2 cellular contexts compared by ENCODE assay signal in the genomic region with DNA sequence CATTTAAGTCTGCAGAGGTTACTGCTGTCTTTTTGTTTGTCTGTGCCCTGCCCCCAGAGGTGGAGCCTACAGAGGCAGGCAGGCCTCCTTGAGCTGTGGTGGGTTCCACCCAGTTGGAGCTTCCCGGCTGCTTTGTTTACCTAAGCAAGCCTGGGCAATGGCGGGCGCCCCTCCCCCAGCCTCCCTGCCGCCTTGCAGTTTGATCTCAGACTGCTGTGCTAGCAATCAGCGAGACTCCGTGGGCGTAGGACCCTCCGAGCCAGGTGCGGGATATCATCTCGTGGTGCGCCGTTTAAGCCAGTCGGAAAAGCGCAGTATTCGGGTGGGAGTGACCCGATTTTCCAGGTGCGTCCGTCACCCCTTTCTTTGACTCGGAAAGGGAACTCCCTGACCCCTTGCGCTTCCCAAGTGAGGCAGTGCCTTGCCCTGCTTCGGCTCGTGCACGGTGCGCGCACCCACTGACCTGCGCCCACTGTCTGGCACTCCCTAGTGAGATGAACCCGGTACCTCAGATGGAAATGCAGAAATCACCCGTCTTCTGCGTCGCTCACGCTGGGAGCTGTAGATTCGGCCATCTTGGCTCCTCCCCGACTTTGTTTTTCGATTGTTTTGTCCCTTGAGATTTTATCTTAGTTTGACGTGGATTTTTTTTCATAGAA.
TF ChIP-seq lines count a peak whose summit lies in the region.

No MANE protein-coding gene starts in this region.

TF ChIP-seq in HEK293, 187 proteins besides CTCF, POLR2A, EP300 and RAD21 (continued from another document and continues in another):
- 0 out of 2 replicates have a peak, but pooled peaks have one; percentile 38 for TF ChIP-seq ZSCAN23 (tag by site-specific recombination; IDR thresholded peaks at IDR 0.05)
- TF ChIP-seq, protein P1, sequence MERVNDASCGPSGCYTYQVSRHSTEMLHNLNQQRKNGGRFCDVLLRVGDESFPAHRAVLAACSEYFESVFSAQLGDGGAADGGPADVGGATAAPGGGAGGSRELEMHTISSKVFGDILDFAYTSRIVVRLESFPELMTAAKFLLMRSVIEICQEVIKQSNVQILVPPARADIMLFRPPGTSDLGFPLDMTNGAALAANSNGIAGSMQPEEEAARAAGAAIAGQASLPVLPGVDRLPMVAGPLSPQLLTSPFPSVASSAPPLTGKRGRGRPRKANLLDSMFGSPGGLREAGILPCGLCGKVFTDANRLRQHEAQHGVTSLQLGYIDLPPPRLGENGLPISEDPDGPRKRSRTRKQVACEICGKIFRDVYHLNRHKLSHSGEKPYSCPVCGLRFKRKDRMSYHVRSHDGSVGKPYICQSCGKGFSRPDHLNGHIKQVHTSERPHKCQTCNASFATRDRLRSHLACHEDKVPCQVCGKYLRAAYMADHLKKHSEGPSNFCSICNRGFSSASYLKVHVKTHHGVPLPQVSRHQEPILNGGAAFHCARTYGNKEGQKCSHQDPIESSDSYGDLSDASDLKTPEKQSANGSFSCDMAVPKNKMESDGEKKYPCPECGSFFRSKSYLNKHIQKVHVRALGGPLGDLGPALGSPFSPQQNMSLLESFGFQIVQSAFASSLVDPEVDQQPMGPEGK (tag by site-specific recombination; IDR thresholded peaks at IDR 0.05): peak; percentile 45; the same call in 1 of the 2 replicates
- TF ChIP-seq, protein P2, sequence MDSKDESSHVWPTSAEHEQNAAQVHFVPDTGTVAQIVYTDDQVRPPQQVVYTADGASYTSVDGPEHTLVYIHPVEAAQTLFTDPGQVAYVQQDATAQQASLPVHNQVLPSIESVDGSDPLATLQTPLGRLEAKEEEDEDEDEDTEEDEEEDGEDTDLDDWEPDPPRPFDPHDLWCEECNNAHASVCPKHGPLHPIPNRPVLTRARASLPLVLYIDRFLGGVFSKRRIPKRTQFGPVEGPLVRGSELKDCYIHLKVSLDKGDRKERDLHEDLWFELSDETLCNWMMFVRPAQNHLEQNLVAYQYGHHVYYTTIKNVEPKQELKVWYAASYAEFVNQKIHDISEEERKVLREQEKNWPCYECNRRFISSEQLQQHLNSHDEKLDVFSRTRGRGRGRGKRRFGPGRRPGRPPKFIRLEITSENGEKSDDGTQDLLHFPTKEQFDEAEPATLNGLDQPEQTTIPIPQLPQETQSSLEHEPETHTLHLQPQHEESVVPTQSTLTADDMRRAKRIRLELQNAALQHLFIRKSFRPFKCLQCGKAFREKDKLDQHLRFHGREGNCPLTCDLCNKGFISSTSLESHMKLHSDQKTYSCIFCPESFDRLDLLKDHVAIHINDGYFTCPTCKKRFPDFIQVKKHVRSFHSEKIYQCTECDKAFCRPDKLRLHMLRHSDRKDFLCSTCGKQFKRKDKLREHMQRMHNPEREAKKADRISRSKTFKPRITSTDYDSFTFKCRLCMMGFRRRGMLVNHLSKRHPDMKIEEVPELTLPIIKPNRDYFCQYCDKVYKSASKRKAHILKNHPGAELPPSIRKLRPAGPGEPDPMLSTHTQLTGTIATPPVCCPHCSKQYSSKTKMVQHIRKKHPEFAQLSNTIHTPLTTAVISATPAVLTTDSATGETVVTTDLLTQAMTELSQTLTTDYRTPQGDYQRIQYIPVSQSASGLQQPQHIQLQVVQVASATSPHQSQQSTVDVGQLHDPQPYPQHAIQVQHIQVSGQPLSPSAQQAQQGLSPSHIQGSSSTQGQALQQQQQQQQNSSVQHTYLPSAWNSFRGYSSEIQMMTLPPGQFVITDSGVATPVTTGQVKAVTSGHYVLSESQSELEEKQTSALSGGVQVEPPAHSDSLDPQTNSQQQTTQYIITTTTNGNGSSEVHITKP (tag by site-specific recombination; IDR thresholded peaks at IDR 0.05): peak; percentile 68
- TF ChIP-seq ZNF366 (tag by site-specific recombination; conservative IDR thresholded peaks at IDR 0.05): peak; percentile 58
- peak; percentile 63; the same call in 1 of the 2 replicates for TF ChIP-seq ZNF423 (tag by site-specific recombination; IDR thresholded peaks at IDR 0.05)
- TF ChIP-seq ZNF2 (tag by site-specific recombination; IDR thresholded peaks at IDR 0.05): peak; percentile 52; the same call in 1 of the 2 replicates
- TF ChIP-seq ZNF843 (tag by site-specific recombination; IDR thresholded peaks at IDR 0.05): 0 out of 2 replicates have a peak, but pooled peaks have one; percentile 23
- peak; percentile 52 for TF ChIP-seq KLF1 (tag by site-specific recombination; IDR thresholded peaks at IDR 0.05)
- TF ChIP-seq YY1 (tag by site-specific recombination; IDR thresholded peaks at IDR 0.05): peak; percentile 60
- peak; percentile 57 for TF ChIP-seq ZNF561 (tag by site-specific recombination; IDR thresholded peaks at IDR 0.05; ENCODE audit: borderline replicate concordance)
- peak; percentile 80 for TF ChIP-seq PRDM1 (tag by site-specific recombination; IDR thresholded peaks at IDR 0.05)
- peak; percentile 22; the same call in 1 of the 2 replicates for TF ChIP-seq GLIS1 (tag by site-specific recombination; IDR thresholded peaks at IDR 0.05)
- TF ChIP-seq ZNF341 (tag by site-specific recombination; IDR thresholded peaks at IDR 0.05; ENCODE audit: low read depth): peak; percentile 58
- TF ChIP-seq KLF9 (tag by site-specific recombination; IDR thresholded peaks at IDR 0.05; ENCODE audit: low read depth): 0 out of 2 replicates have a peak, but pooled peaks have one; percentile 38
- peak; percentile 97 for TF ChIP-seq IKZF3 (tag by site-specific recombination; IDR thresholded peaks at IDR 0.05)
- peak; percentile 46 for TF ChIP-seq SP2 (tag by site-specific recombination; IDR thresholded peaks at IDR 0.05)
- TF ChIP-seq, protein P3, sequence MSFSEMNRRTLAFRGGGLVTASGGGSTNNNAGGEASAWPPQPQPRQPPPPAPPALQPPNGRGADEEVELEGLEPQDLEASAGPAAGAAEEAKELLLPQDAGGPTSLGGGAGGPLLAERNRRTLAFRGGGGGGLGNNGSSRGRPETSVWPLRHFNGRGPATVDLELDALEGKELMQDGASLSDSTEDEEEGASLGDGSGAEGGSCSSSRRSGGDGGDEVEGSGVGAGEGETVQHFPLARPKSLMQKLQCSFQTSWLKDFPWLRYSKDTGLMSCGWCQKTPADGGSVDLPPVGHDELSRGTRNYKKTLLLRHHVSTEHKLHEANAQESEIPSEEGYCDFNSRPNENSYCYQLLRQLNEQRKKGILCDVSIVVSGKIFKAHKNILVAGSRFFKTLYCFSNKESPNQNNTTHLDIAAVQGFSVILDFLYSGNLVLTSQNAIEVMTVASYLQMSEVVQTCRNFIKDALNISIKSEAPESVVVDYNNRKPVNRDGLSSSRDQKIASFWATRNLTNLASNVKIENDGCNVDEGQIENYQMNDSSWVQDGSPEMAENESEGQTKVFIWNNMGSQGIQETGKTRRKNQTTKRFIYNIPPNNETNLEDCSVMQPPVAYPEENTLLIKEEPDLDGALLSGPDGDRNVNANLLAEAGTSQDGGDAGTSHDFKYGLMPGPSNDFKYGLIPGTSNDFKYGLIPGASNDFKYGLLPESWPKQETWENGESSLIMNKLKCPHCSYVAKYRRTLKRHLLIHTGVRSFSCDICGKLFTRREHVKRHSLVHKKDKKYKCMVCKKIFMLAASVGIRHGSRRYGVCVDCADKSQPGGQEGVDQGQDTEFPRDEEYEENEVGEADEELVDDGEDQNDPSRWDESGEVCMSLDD (tag by site-specific recombination; IDR thresholded peaks at IDR 0.05): peak; percentile 67
- peak; percentile 56 for TF ChIP-seq ZXDB (tag by site-specific recombination; IDR thresholded peaks at IDR 0.05)
- TF ChIP-seq ZFHX2 (tag by site-specific recombination; conservative IDR thresholded peaks at IDR 0.05): peak; percentile 81
- TF ChIP-seq ZBTB17 (tag by site-specific recombination; IDR thresholded peaks at IDR 0.05): peak; percentile 89
- TF ChIP-seq SP3 (tag by site-specific recombination; IDR thresholded peaks at IDR 0.05): 0 out of 2 replicates have a peak, but pooled peaks have one; percentile 29
- 0 out of 2 replicates have a peak, but pooled peaks have one; percentile 26 for TF ChIP-seq ZNF24 (tag by site-specific recombination; IDR thresholded peaks at IDR 0.05)

TF ChIP-seq in WTC11, 78 proteins besides CTCF, POLR2A, EP300 and RAD21:
- TF ChIP-seq, protein P4, sequence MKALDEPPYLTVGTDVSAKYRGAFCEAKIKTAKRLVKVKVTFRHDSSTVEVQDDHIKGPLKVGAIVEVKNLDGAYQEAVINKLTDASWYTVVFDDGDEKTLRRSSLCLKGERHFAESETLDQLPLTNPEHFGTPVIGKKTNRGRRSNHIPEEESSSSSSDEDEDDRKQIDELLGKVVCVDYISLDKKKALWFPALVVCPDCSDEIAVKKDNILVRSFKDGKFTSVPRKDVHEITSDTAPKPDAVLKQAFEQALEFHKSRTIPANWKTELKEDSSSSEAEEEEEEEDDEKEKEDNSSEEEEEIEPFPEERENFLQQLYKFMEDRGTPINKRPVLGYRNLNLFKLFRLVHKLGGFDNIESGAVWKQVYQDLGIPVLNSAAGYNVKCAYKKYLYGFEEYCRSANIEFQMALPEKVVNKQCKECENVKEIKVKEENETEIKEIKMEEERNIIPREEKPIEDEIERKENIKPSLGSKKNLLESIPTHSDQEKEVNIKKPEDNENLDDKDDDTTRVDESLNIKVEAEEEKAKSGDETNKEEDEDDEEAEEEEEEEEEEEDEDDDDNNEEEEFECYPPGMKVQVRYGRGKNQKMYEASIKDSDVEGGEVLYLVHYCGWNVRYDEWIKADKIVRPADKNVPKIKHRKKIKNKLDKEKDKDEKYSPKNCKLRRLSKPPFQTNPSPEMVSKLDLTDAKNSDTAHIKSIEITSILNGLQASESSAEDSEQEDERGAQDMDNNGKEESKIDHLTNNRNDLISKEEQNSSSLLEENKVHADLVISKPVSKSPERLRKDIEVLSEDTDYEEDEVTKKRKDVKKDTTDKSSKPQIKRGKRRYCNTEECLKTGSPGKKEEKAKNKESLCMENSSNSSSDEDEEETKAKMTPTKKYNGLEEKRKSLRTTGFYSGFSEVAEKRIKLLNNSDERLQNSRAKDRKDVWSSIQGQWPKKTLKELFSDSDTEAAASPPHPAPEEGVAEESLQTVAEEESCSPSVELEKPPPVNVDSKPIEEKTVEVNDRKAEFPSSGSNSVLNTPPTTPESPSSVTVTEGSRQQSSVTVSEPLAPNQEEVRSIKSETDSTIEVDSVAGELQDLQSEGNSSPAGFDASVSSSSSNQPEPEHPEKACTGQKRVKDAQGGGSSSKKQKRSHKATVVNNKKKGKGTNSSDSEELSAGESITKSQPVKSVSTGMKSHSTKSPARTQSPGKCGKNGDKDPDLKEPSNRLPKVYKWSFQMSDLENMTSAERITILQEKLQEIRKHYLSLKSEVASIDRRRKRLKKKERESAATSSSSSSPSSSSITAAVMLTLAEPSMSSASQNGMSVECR (CRISPR knock-in tag; IDR thresholded peaks at IDR 0.05; ENCODE audit: borderline replicate concordance): 0 out of 2 replicates have a peak, but pooled peaks have one; percentile 21
